ENCODE assay signal across 16 cellular contexts in the genomic region with DNA sequence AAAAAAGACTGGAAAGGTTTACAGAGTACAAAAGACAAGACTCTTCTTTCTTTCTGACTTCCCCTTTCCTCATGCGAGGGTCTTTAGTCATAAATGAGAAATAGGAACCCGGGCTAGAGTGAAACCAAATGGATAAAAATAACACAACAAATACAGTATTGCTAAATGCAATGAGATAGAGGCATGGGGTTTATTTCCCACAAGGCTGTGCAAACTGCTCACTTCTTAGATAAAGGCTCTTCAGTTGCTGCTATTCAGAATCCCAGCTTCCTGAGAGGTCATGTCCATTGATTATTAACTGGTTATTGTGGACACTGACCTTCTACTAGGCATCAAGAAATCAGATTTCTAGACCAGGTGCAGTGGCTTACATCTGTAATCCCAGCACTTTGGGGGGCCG. TPM values are rescaled to one million over a fixed set of nuclear protein-coding genes. Genes with fewer than 3 reads are reported as not detected.
DNase-seq lines count a peak whose midpoint lies in the region; ATAC-seq, FAIRE-seq and TF ChIP-seq lines count a peak whose summit lies in the region.
"Had no signal": no experiment of that assay in that cellular context is flagged by ENCODE, and none has a peak within 500 bp of the region (broad histone marks: within the 10 kb centered on the region; RNA-seq: fewer than 3 reads in every experiment).

No MANE protein-coding gene starts in this region.

- POLR2A ChIA-PET in GM12878 (lab: Charles Lee), result interaction anchor here (1.2 kb wide), 1 partner anchor 14 kb away, joined by 5 read pairs; the partner anchor contains the start of gene MANBAL
- POLR2A ChIA-PET in activated CD4-positive, alpha-beta memory T cell treated with anti-CD3 and anti-CD28 coated beads, Interleukin-2, amount 10 ng/mL, durations not matched to agents 7 days and 5 days (lab: Charles Lee), result no interaction called here

- TF ChIP-seq RAD21 in GM12878 (IDR thresholded peaks at IDR 0.05; ENCODE audit: insufficient read depth, low read depth, low read length), result no peak

- TF ChIP-seq POLR2A in GM12878 (IDR thresholded peaks at IDR 0.05; ENCODE audit: low read depth, low read length), result no peak

- no peaks in the 10 kb centered on the region for H3K9me3 ChIP-seq in GM12878 (replicated peaks; ENCODE audit: control insufficient read depth, insufficient read depth, low read length)
- H3K9me3 ChIP-seq in neuronal stem cell (replicated peaks in 1 of 2; ENCODE audit: control insufficient read depth in 2 of 2, insufficient read depth in 1 of 2, low read depth in 1 of 2, low read length in 2 of 2), result no peaks in the 10 kb centered on the region
- H3K9me3 ChIP-seq: colonic mucosa, ovary had no signal

- H3K36me3 ChIP-seq in GM12878 (ENCODE audit: control insufficient read depth in 2 of 2, insufficient read depth in 2 of 2, low read length in 1 of 2) (no peaks in the 10 kb centered on the region), neuronal stem cell (replicated peaks in 1 of 2; ENCODE audit: control insufficient read depth in 2 of 2, insufficient read depth in 2 of 2, low read length in 2 of 2) (no peaks in the 10 kb centered on the region)
- H3K36me3 ChIP-seq: colonic mucosa, ovary had no signal

- H2BK120ac ChIP-seq in neuronal stem cell (ENCODE audit: low read depth, low read length), result no peak overlapping the region

- H4K20me1 ChIP-seq in GM12878 (ENCODE audit: control insufficient read depth, insufficient read depth), result no peaks in the 10 kb centered on the region

- intact Hi-C loops in GM12878 (cut with micrococcal nuclease; ENCODE audit: unreplicated experiment), result no loop called here

- DNase-seq in GM18507 (ENCODE audit: extremely low spot score, insufficient read length, low read depth), result no peak
- peak; percentile 81 for DNase-seq in NOMO-1 treated with dmso at 0.1 percent for 144 hours (lab: John Stamatoyannopoulos, UW; ENCODE audit: unreplicated experiment)
- no peak for DNase-seq in GM12878 (ENCODE audit: low read depth, low spot score)
- DNase-seq in neuronal stem cell (ENCODE audit: low spot score), result no peak
- DNase-seq in activated CD4-positive, alpha-beta memory T cell treated with anti-CD3 and anti-CD28 coated beads, Interleukin-2, amount 10 ng/mL, durations not matched to agents 7 days and 5 days, result no peak
- no peak for DNase-seq in NCI-H446 (lab: John Stamatoyannopoulos, UW)
- no peak for DNase-seq in activated effector memory CD4-positive, alpha-beta T cell treated with anti-CD3 and anti-CD28 coated beads, Interleukin-2, amount 50 U/mL, for 16 hours
- no peak for DNase-seq in GM10266 (ENCODE audit: extremely low spot score)
- DNase-seq: colonic mucosa, DND-41, H7, midbrain, NCI-H510A, ovary had no signal

- TF ChIP-seq CTCF in GM12878 (IDR thresholded peaks at IDR 0.05 in 2 of 3, conservative IDR thresholded peaks at IDR 0.05 in 1 of 3; ENCODE audit: control insufficient read depth in 2 of 3, extremely low read depth in 1 of 3, insufficient read depth in 1 of 3, low read depth in 3 of 3, low read length in 3 of 3) (no peak), GM10266 (IDR thresholded peaks at IDR 0.05; ENCODE audit: control insufficient read depth, insufficient read depth, low read depth, missing control alignments) (no peak)

- RAD21 ChIA-PET in GM12878 (lab: Charles Lee; ENCODE audit: unreplicated experiment), result interaction anchor here (0.6 to 3.3 kb wide), 3 partner anchors 14 to 82 kb away, joined by 4 to 21 read pairs (median 5); partner anchors contain the start of gene MANBAL

- FAIRE-seq in GM18507 (lab: Jason Lieb, UNC) (peak; percentile 31), GM12878 (lab: Jason Lieb, UNC) (peak; percentile 49)

- H3K18ac ChIP-seq in neuronal stem cell (ENCODE audit: low read length), result no peak overlapping the region

- H3K4me3 ChIP-seq in GM12878 (no peak overlapping the region), neuronal stem cell (ENCODE audit: low read length in 2 of 2) (no peak overlapping the region)
- H3K4me3 ChIP-seq: colonic mucosa, ovary had no signal

- no peaks in the 10 kb centered on the region for H3K79me2 ChIP-seq in GM12878 (ENCODE audit: control insufficient read depth, insufficient read depth, low read length)

- WGBS in GM12878 (ENCODE audit: insufficient coverage, insufficient replicate concordance, low lambda C conversion rate, missing lambda C conversion rate), result 47% methylated on average over 2 of the region's 3 CpGs
- WGBS in neuronal stem cell (ENCODE audit: extremely low coverage in 2 of 2, insufficient read length in 2 of 2, insufficient replicate concordance in 1 of 2), 2 donors, result no CpG with 5 or more reads among the region's 3 CpGs

- no peak overlapping the region for H3K14ac ChIP-seq in neuronal stem cell (ENCODE audit: low read length)

- no peak overlapping the region for H3K23ac ChIP-seq in neuronal stem cell (ENCODE audit: low read depth, low read length, poor library complexity)

- CTCF ChIA-PET in GM12878 (lab: Yijun Ruan, JAX), result interaction anchor here (1.3 to 4.2 kb wide), 5 partner anchors 11 to 259 kb away, joined by 4 to 32 read pairs (median 8); partner anchors contain the start of gene MANBAL
- CTCF ChIA-PET in activated CD4-positive, alpha-beta memory T cell treated with anti-CD3 and anti-CD28 coated beads, Interleukin-2, amount 10 ng/mL, durations not matched to agents 7 days and 5 days (lab: Charles Lee), result no interaction called here

- no peak overlapping the region for H2BK12ac ChIP-seq in neuronal stem cell (ENCODE audit: low read length)

- no peaks in the 10 kb centered on the region for H3K9me3 Mint-ChIP-seq in activated CD4-positive, alpha-beta memory T cell treated with anti-CD3 and anti-CD28 coated beads, Interleukin-2, amount 10 ng/mL, durations not matched to agents 7 days and 5 days
- H3K9me3 Mint-ChIP-seq: activated T-helper 17 cell treated with anti-CD3 and anti-CD28 coated beads, Interleukin-2, amount 50 U/mL, for 72 hours had no signal

- SMC1A ChIA-PET in GM12878 (lab: Charles Lee; ENCODE audit: uncharacterized antibody, unreplicated experiment), result interaction anchor here (1.0 to 3.7 kb wide), 4 partner anchors 10 to 259 kb away, joined by 4 to 10 read pairs (median 4); no protein-coding TSS in a partner anchor

- peak; percentile 12 for ATAC-seq in GM12878
- ATAC-seq: activated T-helper 17 cell treated with anti-CD3 and anti-CD28 coated beads, Interleukin-2, amount 50 U/mL, for 72 hours had no signal

- H2BK15ac ChIP-seq in neuronal stem cell (ENCODE audit: low read length), result no peak overlapping the region

- H3K79me1 ChIP-seq in neuronal stem cell (ENCODE audit: low read depth, low read length), result no peaks in the 10 kb centered on the region

- in situ Hi-C loops in GM12878 (cut with MboI), result no loop called here

- H3K4me3 Mint-ChIP-seq in activated CD4-positive, alpha-beta memory T cell treated with anti-CD3 and anti-CD28 coated beads, Interleukin-2, amount 10 ng/mL, durations not matched to agents 7 days and 5 days, result no peak overlapping the region
- H3K4me3 Mint-ChIP-seq: activated T-helper 17 cell treated with anti-CD3 and anti-CD28 coated beads, Interleukin-2, amount 50 U/mL, for 72 hours had no signal

- no peak overlapping the region for H3K27ac Mint-ChIP-seq in activated CD4-positive, alpha-beta memory T cell treated with anti-CD3 and anti-CD28 coated beads, Interleukin-2, amount 10 ng/mL, durations not matched to agents 7 days and 5 days
- H3K27ac Mint-ChIP-seq: activated T-helper 17 cell treated with anti-CD3 and anti-CD28 coated beads, Interleukin-2, amount 50 U/mL, for 72 hours had no signal

- H3K4me2 ChIP-seq in GM12878 (ENCODE audit: control insufficient read depth, insufficient read depth) (peak overlapping the region; percentile 26), neuronal stem cell (ENCODE audit: insufficient read depth, low read length, poor library complexity, severe bottlenecking) (no peak overlapping the region)

- H3K27me3 ChIP-seq in GM12878 (replicated peaks in 1 of 2; ENCODE audit: control insufficient read depth in 2 of 2, insufficient read depth in 2 of 2, low read length in 1 of 2) (no peaks in the 10 kb centered on the region), neuronal stem cell (ENCODE audit: control insufficient read depth in 3 of 3, insufficient read depth in 3 of 3, low read depth in 1 of 3, low read length in 3 of 3) (no peaks in the 10 kb centered on the region)
- H3K27me3 ChIP-seq: colonic mucosa, ovary had no signal

- no peaks in the 10 kb centered on the region for H3K36me3 Mint-ChIP-seq in activated CD4-positive, alpha-beta memory T cell treated with anti-CD3 and anti-CD28 coated beads, Interleukin-2, amount 10 ng/mL, durations not matched to agents 7 days and 5 days (ENCODE audit: low read depth)

- BruUV-seq in GM12878 (replicated peaks; lab: Mats Ljungman, UMichigan), result no TSS peak

- H4K8ac ChIP-seq in neuronal stem cell (ENCODE audit: low read depth, low read length), result no peak overlapping the region

- H3K4me1 ChIP-seq in GM12878 (ENCODE audit: control insufficient read depth, insufficient read depth, low read length), result peaks cover 55% of the 10 kb centered on the region
- H3K4me1 ChIP-seq in neuronal stem cell (ENCODE audit: control insufficient read depth in 2 of 2, insufficient read depth in 1 of 2, low read depth in 1 of 2, low read length in 2 of 2), result peaks cover 4 to 6% of the 10 kb centered on the region in 2 donors

- H3K4me1 Mint-ChIP-seq in activated CD4-positive, alpha-beta memory T cell treated with anti-CD3 and anti-CD28 coated beads, Interleukin-2, amount 10 ng/mL, durations not matched to agents 7 days and 5 days, result peaks cover 4% of the 10 kb centered on the region

- H3K27ac ChIP-seq in GM12878 (ENCODE audit: control insufficient read depth, insufficient read depth) (peak overlapping the region; percentile 51), neuronal stem cell (replicated peaks; ENCODE audit: low read length) (no peak overlapping the region)
- H3K27ac ChIP-seq: colonic mucosa, epithelial cell of prostate had no signal

- H3K4ac ChIP-seq in neuronal stem cell (ENCODE audit: low read length), result no peak overlapping the region

- H3K9ac ChIP-seq in GM12878 (ENCODE audit: control insufficient read depth, insufficient read depth, low read length) (no peak overlapping the region), neuronal stem cell (ENCODE audit: low read depth, low read length, poor library complexity) (no peak overlapping the region)

- no peak overlapping the region for H2AK5ac ChIP-seq in neuronal stem cell (ENCODE audit: low read depth, low read length)

- peaks cover 2% of the 10 kb centered on the region for H3K27me3 Mint-ChIP-seq in activated CD4-positive, alpha-beta memory T cell treated with anti-CD3 and anti-CD28 coated beads, Interleukin-2, amount 10 ng/mL, durations not matched to agents 7 days and 5 days
- H3K27me3 Mint-ChIP-seq: activated T-helper 17 cell treated with anti-CD3 and anti-CD28 coated beads, Interleukin-2, amount 50 U/mL, for 72 hours had no signal

- TF ChIP-seq EP300 in GM12878 (IDR thresholded peaks at IDR 0.05; ENCODE audit: borderline replicate concordance in 1 of 2, control insufficient read depth in 1 of 2, low read depth in 2 of 2, low read length in 2 of 2), result no peak

- H2AFZ ChIP-seq in GM12878 (ENCODE audit: control insufficient read depth, low read depth, low read length) (peak overlapping the region; percentile 9), neuronal stem cell (ENCODE audit: low read length) (peak overlapping the region; percentile 62)

- H2BK5ac ChIP-seq in neuronal stem cell (ENCODE audit: low read length), result no peak overlapping the region

- no peak overlapping the region for H4K91ac ChIP-seq in neuronal stem cell (ENCODE audit: low read depth, low read length, poor library complexity)

RNA-seq across cellular contexts. Expression of gene GHRH, which starts 13.5 kb away (rescaled TPM):
- total RNA-seq in GM12878 (2013; cell fraction: nucleolus; rRNA removed), result not detected in 2 replicates
- not detected in 2 replicates for total RNA-seq in GM12878 (2014; rRNA removed)
- not detected in 2 replicates for total RNA-seq in GM12878 (2014; rRNA removed; fragmentation: Illumina TruSeq; extraction: Trizol)
- total RNA-seq in GM12878 (2021), result not detected in 2 replicates
- not detected for polyA plus RNA-seq in GM12878 (2011; ENCODE audit: low read depth)
- polyA plus RNA-seq in GM12878 (2011; rRNA removed), result not detected in 2 replicates
- polyA plus RNA-seq in GM12878 (2011; cell fraction: cytosol; rRNA removed), result not detected in 2 replicates
- not detected in 2 replicates for polyA plus RNA-seq in GM12878 (2011; cell fraction: nucleus; rRNA removed)
- not detected in 2 replicates for polyA plus RNA-seq in GM12878 (2012)
- not detected in 2 replicates for polyA plus RNA-seq in GM12878 (2014; fragmentation: Illumina TruSeq; extraction: Trizol)
- polyA plus RNA-seq in GM12878 (2014; fragmentation: Nextera tagmentation; extraction: Ambion mirVana), result not detected
- not detected in 2 replicates for polyA plus RNA-seq in GM12878 (2014; rRNA removed)
- not detected for polyA plus RNA-seq in GM12878 (2016; fragmentation: Nextera tagmentation; extraction: Ambion mirVana)
- not detected in 2 replicates for polyA minus RNA-seq in GM12878 (2011; rRNA and poly(A)+ RNA removed)
- not detected in 2 replicates for polyA minus RNA-seq in GM12878 (2011; cell fraction: cytosol; rRNA and poly(A)+ RNA removed)
- polyA minus RNA-seq in GM12878 (2011; cell fraction: nucleus; rRNA and poly(A)+ RNA removed), result not detected in 2 replicates
- 0.96 TPM for polyA plus RNA-seq in neuronal stem cell (2013, experiment 1 of 2)
- 1.8 TPM for polyA plus RNA-seq in neuronal stem cell (2013, experiment 2 of 2)
- not detected for total RNA-seq in activated CD4-positive, alpha-beta memory T cell treated with anti-CD3 and anti-CD28 coated beads, Interleukin-2, amount 10 ng/mL, durations not matched to agents 7 days and 5 days
- total RNA-seq: activated T-helper 17 cell treated with anti-CD3 and anti-CD28 coated beads, Interleukin-2, amount 50 U/mL, for 72 hours; colonic mucosa; H7; ovary had no signal
- polyA plus RNA-seq: ovary had no signal

RNA-seq across cellular contexts. Expression of gene MANBAL, which starts 14.3 kb away (rescaled TPM):
- total RNA-seq in GM12878 (2013; cell fraction: nucleolus; rRNA removed), result 16.3 and 20.6 TPM in 2 replicates
- 8.6 and 12.2 TPM in 2 replicates for total RNA-seq in GM12878 (2014; rRNA removed)
- total RNA-seq in GM12878 (2014; rRNA removed; fragmentation: Illumina TruSeq; extraction: Trizol), result 15.0 and 15.6 TPM in 2 replicates
- total RNA-seq in GM12878 (2021), result 18.9 TPM in 2 replicates
- 22.4 TPM for polyA plus RNA-seq in GM12878 (2011; ENCODE audit: low read depth)
- polyA plus RNA-seq in GM12878 (2011; rRNA removed), result 25.1 and 39.0 TPM in 2 replicates
- polyA plus RNA-seq in GM12878 (2011; cell fraction: cytosol; rRNA removed), result 52.9 and 61.1 TPM in 2 replicates
- polyA plus RNA-seq in GM12878 (2011; cell fraction: nucleus; rRNA removed), result 32.8 and 42.1 TPM in 2 replicates
- 23.7 and 25.2 TPM in 2 replicates for polyA plus RNA-seq in GM12878 (2012)
- 20.2 and 30.7 TPM in 2 replicates for polyA plus RNA-seq in GM12878 (2014; fragmentation: Illumina TruSeq; extraction: Trizol)
- 10 to 100 TPM; 13.7 to 15.6 TPM for polyA plus RNA-seq in GM12878 (2014; fragmentation: Nextera tagmentation; extraction: Ambion mirVana)
- 33.7 and 36.4 TPM in 2 replicates for polyA plus RNA-seq in GM12878 (2014; rRNA removed)
- polyA plus RNA-seq in GM12878 (2016; fragmentation: Nextera tagmentation; extraction: Ambion mirVana), result 10 to 100 TPM; 40.8 to 45.6 TPM
- polyA minus RNA-seq in GM12878 (2011; rRNA and poly(A)+ RNA removed), result 25.5 and 25.8 TPM in 2 replicates
- 7.5 and 9.5 TPM in 2 replicates for polyA minus RNA-seq in GM12878 (2011; cell fraction: cytosol; rRNA and poly(A)+ RNA removed)
- 4.2 and 8.4 TPM in 2 replicates for polyA minus RNA-seq in GM12878 (2011; cell fraction: nucleus; rRNA and poly(A)+ RNA removed)
- 66.5 TPM for polyA plus RNA-seq in neuronal stem cell (2013, experiment 1 of 2)
- 66.4 TPM for polyA plus RNA-seq in neuronal stem cell (2013, experiment 2 of 2)
- total RNA-seq in activated CD4-positive, alpha-beta memory T cell treated with anti-CD3 and anti-CD28 coated beads, Interleukin-2, amount 10 ng/mL, durations not matched to agents 7 days and 5 days, result 1 to 10 TPM; 9.0 to 9.7 TPM
